ENCODE assay signal across 11 cellular contexts in the genomic region with DNA sequence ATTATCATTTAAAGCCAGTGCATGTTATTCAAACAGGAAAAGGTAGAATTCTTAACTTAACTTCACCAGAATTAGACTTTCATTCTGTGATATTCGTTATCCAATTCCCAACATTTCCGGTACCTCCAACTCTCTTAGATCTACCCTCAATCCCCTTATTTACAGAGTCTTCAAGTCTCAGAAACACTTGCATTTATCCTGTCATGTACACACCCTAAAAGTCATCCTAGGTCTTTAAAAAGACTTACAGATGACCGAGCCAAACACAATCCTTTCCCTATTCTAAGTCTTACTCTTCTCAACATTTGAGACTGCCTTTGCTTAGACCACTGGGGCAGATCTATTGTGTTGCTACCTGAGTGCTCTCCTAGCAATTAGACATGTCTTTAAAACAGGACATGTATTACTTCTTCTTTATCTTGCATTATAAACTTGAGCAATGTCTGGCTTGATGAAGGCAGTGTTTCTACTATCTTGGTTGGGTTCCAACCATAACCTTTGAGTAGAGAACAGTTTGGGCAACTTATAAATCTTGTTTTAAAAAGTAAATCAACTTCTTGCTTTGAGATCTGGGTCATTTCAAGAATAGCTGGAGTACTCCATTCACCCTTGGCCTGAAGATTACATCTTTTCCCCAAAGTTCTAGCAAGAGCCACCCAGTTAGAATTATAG.
DNase-seq lines count a peak whose midpoint lies in the region; ATAC-seq and TF ChIP-seq lines count a peak whose summit lies in the region.
"Had no signal": no experiment of that assay in that cellular context is flagged by ENCODE, and none has a peak within 500 bp of the region (broad histone marks: within the 10 kb centered on the region; RNA-seq: fewer than 3 reads in every experiment).

No MANE protein-coding gene starts in this region.

- H3K27me3 ChIP-seq in right cardiac atrium (ENCODE audit: control insufficient read depth, insufficient read depth) (no peaks in the 10 kb centered on the region), thoracic aorta (replicated peaks; ENCODE audit: insufficient read depth) (no peaks in the 10 kb centered on the region)

- H3K4me1 Mint-ChIP-seq in activated CD4-positive, alpha-beta T cell treated with anti-CD3 and anti-CD28 coated beads, Interleukin-2, amount 10 ng/mL, durations not matched to agents 24 days and 14 days, result peaks cover 49% of the 10 kb centered on the region
- no peaks in the 10 kb centered on the region for H3K4me1 Mint-ChIP-seq in nephron progenitor cell
- H3K4me1 Mint-ChIP-seq: WTC11 had no signal

- H3K27ac ChIP-seq in right cardiac atrium (ENCODE audit: low read length), result no peak overlapping the region
- peak overlapping the region; percentile 25 to 34 for H3K27ac ChIP-seq in thoracic aorta

- H3K9me3 Mint-ChIP-seq in activated CD4-positive, alpha-beta T cell treated with anti-CD3 and anti-CD28 coated beads, Interleukin-2, amount 10 ng/mL, durations not matched to agents 24 days and 14 days, result peaks cover 16% of the 10 kb centered on the region
- H3K9me3 Mint-ChIP-seq in nephron progenitor cell, result peaks cover 4% of the 10 kb centered on the region

- H3K27ac Mint-ChIP-seq in activated CD4-positive, alpha-beta T cell treated with anti-CD3 and anti-CD28 coated beads, Interleukin-2, amount 10 ng/mL, durations not matched to agents 24 days and 14 days, result peak overlapping the region; percentile 27
- H3K27ac Mint-ChIP-seq in nephron progenitor cell, result no peak overlapping the region
- H3K27ac Mint-ChIP-seq: WTC11 had no signal

- intact Hi-C loops in activated CD4-positive, alpha-beta T cell treated with anti-CD3 and anti-CD28 coated beads, Interleukin-2, amount 10 ng/mL, durations not matched to agents 24 days and 14 days (cut with micrococcal nuclease), result no loop called here
- intact Hi-C loops in right cardiac atrium (cut with DNase I), result loop anchor here in 3 of 4 donors (10.0 kb wide), 4 partner anchors 57 to 987 kb away; no protein-coding TSS in a partner anchor

- H3K27me3 Mint-ChIP-seq in activated CD4-positive, alpha-beta T cell treated with anti-CD3 and anti-CD28 coated beads, Interleukin-2, amount 10 ng/mL, durations not matched to agents 24 days and 14 days, result no peaks in the 10 kb centered on the region
- H3K27me3 Mint-ChIP-seq in nephron progenitor cell (ENCODE audit: low read depth, poor library complexity), result peaks cover 2% of the 10 kb centered on the region

- no peak overlapping the region for H3K4me3 Mint-ChIP-seq in activated CD4-positive, alpha-beta T cell treated with anti-CD3 and anti-CD28 coated beads, Interleukin-2, amount 10 ng/mL, durations not matched to agents 24 days and 14 days
- no peak overlapping the region for H3K4me3 Mint-ChIP-seq in nephron progenitor cell
- H3K4me3 Mint-ChIP-seq: WTC11 had no signal

- ATAC-seq in right cardiac atrium (peak; percentile 22 to 38), thoracic aorta (ENCODE audit: insufficient number of reproducible peaks, low FRiP score, low read depth) (no peak), HG03039 (IDR thresholded peaks at IDR 0.05; ENCODE audit: unreplicated experiment) (no peak)
- ATAC-seq: WTC11 had no signal

- DNase-seq in activated CD4-positive, alpha-beta T cell treated with anti-CD3 and anti-CD28 coated beads, Interleukin-2, amount 10 ng/mL, durations not matched to agents 24 days and 14 days, result no peak
- no peak for DNase-seq in activated CD4-positive, alpha-beta T cell treated with anti-CD3 and anti-CD28 coated beads for 4 hours
- peak; percentile 20 for DNase-seq in astrocyte of the hippocampus (ENCODE audit: low read depth, low spot score)
- no peak for DNase-seq in right cardiac atrium
- no peak for DNase-seq in thoracic aorta (ENCODE audit: low spot score)
- no peak for DNase-seq in nephron progenitor cell
- no peak for DNase-seq in NCI-H2029 treated with DMSO at 0.1 percent for 48 hours (lab: John Stamatoyannopoulos, UW)
- DNase-seq: psoas muscle; stimulated activated CD4-positive, alpha-beta T cell treated with anti-CD3 and anti-CD28 coated beads, Interleukin-2, amount 100 ng/mL, for 24 hours had no signal

- H3K9me3 ChIP-seq in right cardiac atrium (ENCODE audit: control insufficient read depth, low read length) (no peaks in the 10 kb centered on the region), thoracic aorta (no peaks in the 10 kb centered on the region)
- H3K9me3 ChIP-seq: psoas muscle had no signal

- H3K4me3 ChIP-seq in right cardiac atrium (ENCODE audit: low read length) (no peak overlapping the region), thoracic aorta (no peak overlapping the region)
- H3K4me3 ChIP-seq: psoas muscle had no signal

- H3K36me3 ChIP-seq in thoracic aorta, result no peaks in the 10 kb centered on the region

- peaks cover 47% of the 10 kb centered on the region for H3K36me3 Mint-ChIP-seq in activated CD4-positive, alpha-beta T cell treated with anti-CD3 and anti-CD28 coated beads, Interleukin-2, amount 10 ng/mL, durations not matched to agents 24 days and 14 days (ENCODE audit: low read depth)
- H3K36me3 Mint-ChIP-seq in nephron progenitor cell (ENCODE audit: low read depth), result no peaks in the 10 kb centered on the region

- 59% methylated on average over 3 of the region's 3 CpGs for WGBS in right cardiac atrium

- TF ChIP-seq CTCF in thoracic aorta (IDR thresholded peaks at IDR 0.05) (no peak), nephron progenitor cell (IDR thresholded peaks at IDR 0.05) (no peak)

- no peaks in the 10 kb centered on the region for H3K4me1 ChIP-seq in right cardiac atrium (ENCODE audit: control insufficient read depth, insufficient read depth, low read length)
- H3K4me1 ChIP-seq in thoracic aorta (ENCODE audit: control insufficient read depth in 1 of 2, low read depth in 2 of 2), result peaks cover 14 to 43% of the 10 kb centered on the region in 2 donors

Comparison
In these comparisons a context has a peak if more than half of its experiments do, and no peak if none do; other contexts are left out.
1. ATAC-seq: peak in right cardiac atrium (2 of 2); none in thoracic aorta (single experiment) and HG03039 (single experiment).